9 cellular contexts compared by ENCODE assay signal in the genomic region with DNA sequence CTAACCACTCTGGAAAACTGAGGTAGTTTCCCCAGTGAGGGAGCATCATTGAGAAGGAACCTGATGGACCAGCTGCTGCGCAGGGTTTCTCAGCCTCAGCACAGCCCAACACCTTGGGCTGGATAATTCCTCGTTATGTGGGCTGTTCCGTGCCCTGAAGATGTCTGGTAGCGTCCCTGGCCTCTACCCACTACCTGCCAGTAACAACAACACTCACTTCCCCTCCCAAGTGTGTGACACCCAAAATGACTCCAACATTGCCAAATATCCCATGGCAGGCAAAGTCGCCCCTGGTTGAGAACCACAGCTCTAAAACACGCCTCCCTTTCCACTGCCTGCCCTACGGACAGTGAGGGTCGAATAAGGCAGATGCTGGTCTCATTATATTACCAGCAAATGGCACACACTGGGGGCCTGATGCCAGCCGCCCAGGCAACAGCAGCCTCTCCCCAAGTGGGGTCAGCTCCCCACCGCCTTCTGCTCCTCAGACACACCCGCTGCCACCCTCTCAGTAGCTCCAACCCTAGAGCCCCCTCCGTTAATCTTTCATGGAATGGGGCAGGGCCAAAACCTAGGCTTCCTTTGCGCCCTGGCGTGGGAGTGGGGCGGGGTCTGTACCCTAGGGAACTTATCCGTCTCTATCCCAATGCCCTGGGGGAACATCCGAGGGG. TPM values are rescaled to one million over a fixed set of nuclear protein-coding genes. Genes with fewer than 3 reads are reported as not detected.
DNase-seq lines count a peak whose midpoint lies in the region; ATAC-seq and TF ChIP-seq lines count a peak whose summit lies in the region.
"Had no signal": no experiment of that assay in that cellular context is flagged by ENCODE, and none has a peak within 500 bp of the region (broad histone marks: within the 10 kb centered on the region; RNA-seq: fewer than 3 reads in every experiment).

No MANE protein-coding gene starts in this region.

- DNase-seq in CD1c-positive myeloid dendritic cell (ENCODE audit: extremely low spot score): peak; percentile 60
- no peak for DNase-seq in central memory CD8-positive, alpha-beta T cell (ENCODE audit: low spot score in 2 of 2)
- no peak for DNase-seq in naive thymus-derived CD4-positive, alpha-beta T cell
- no peak for DNase-seq in NCI-H1436 (lab: John Stamatoyannopoulos, UW)
- no peak for DNase-seq in HEK293T (ENCODE audit: extremely low spot score)

- H4K20me1 ChIP-seq in Loucy (ENCODE audit: insufficient read depth, low read length, poor library complexity, severe bottlenecking): no peaks in the 10 kb centered on the region

- no peaks in the 10 kb centered on the region for H3K36me3 ChIP-seq in Loucy (ENCODE audit: insufficient read depth, low read length)
- no peaks in the 10 kb centered on the region for H3K36me3 ChIP-seq in naive thymus-derived CD4-positive, alpha-beta T cell (ENCODE audit: control insufficient read depth in 2 of 3, insufficient read depth in 3 of 3, low read length in 3 of 3)

- H3K27ac ChIP-seq in naive thymus-derived CD4-positive, alpha-beta T cell (ENCODE audit: low read depth, low read length): peak overlapping the region; percentile 73

- H2AFZ ChIP-seq in Loucy (ENCODE audit: low read length): no peak overlapping the region

- H3K79me2 ChIP-seq in Loucy (ENCODE audit: insufficient read depth, low read length): no peaks in the 10 kb centered on the region

- peak overlapping the region; percentile 54 for H3K9ac ChIP-seq in Loucy (ENCODE audit: low read depth, low read length, poor library complexity, severe bottlenecking)

- peak overlapping the region; percentile 81 for H3K4me3 ChIP-seq in Loucy (ENCODE audit: low read length, poor library complexity, severe bottlenecking)
- H3K4me3 ChIP-seq in naive thymus-derived CD4-positive, alpha-beta T cell (ENCODE audit: low read length): peak overlapping the region; percentile 62

- H3K27ac Mint-ChIP-seq in central memory CD8-positive, alpha-beta T cell (ENCODE audit: low read depth): peak overlapping the region; percentile 95
- peak overlapping the region in 7 of 9 donors; percentile 12 to 81 (median 58) for H3K27ac Mint-ChIP-seq in naive thymus-derived CD4-positive, alpha-beta T cell

- POLR2A ChIA-PET in naive thymus-derived CD4-positive, alpha-beta T cell (lab: Charles Lee): interaction anchor here (0.6 to 1.3 kb wide), 3 partner anchors 8 to 229 kb away, joined by 3 to 4 read pairs (median 4); no protein-coding TSS in a partner anchor
- POLR2A ChIA-PET in HEK293T (lab: Yijun Ruan, JAX): interaction anchor here (0.7 to 2.2 kb wide), 4 partner anchors 10 to 171 kb away, joined by 3 to 6 read pairs (median 4); no protein-coding TSS in a partner anchor

- peaks cover 14% of the 10 kb centered on the region for H3K36me3 Mint-ChIP-seq in central memory CD8-positive, alpha-beta T cell (ENCODE audit: insufficient read depth)
- peaks cover 0 to 7% (median 0%) of the 10 kb centered on the region in 5 donors for H3K36me3 Mint-ChIP-seq in naive thymus-derived CD4-positive, alpha-beta T cell

- TF ChIP-seq CTCF in Loucy (conservative IDR thresholded peaks at IDR 0.05; ENCODE audit: low read length): no peak

- CTCF ChIA-PET in naive thymus-derived CD4-positive, alpha-beta T cell (lab: Charles Lee): interaction anchor here (0.5 to 6.3 kb wide), 3 partner anchors 14 to 122 kb away, joined by 3 to 36 read pairs (median 9); partner anchors contain the start of gene AANAT
- CTCF ChIA-PET in HEK293T (lab: Yijun Ruan, JAX): interaction anchor here (0.5 to 1.3 kb wide), 5 partner anchors 34 to 190 kb away, joined by 3 to 5 read pairs (median 3); partner anchors contain the start of gene PRCD

- H3K9me3 ChIP-seq in Loucy (ENCODE audit: insufficient read depth, low read depth, low read length): no peaks in the 10 kb centered on the region
- H3K9me3 ChIP-seq in naive thymus-derived CD4-positive, alpha-beta T cell (ENCODE audit: control insufficient read depth in 2 of 3, low read length in 3 of 3): no peaks in the 10 kb centered on the region

- peaks cover 49% of the 10 kb centered on the region for H3K4me1 Mint-ChIP-seq in central memory CD8-positive, alpha-beta T cell
- H3K4me1 Mint-ChIP-seq in naive thymus-derived CD4-positive, alpha-beta T cell: peaks cover 17 to 63% (median 35%) of the 10 kb centered on the region in 7 donors

- H3K4me1 ChIP-seq in Loucy (ENCODE audit: insufficient read depth, low read length, poor library complexity, severe bottlenecking): peaks cover 28% of the 10 kb centered on the region
- H3K4me1 ChIP-seq in naive thymus-derived CD4-positive, alpha-beta T cell (ENCODE audit: control insufficient read depth in 2 of 2, insufficient read depth in 2 of 2, low read length in 2 of 2): peaks cover 18 to 49% of the 10 kb centered on the region in 2 donors

- peak overlapping the region; percentile 70 for H3K4me2 ChIP-seq in Loucy (ENCODE audit: low read depth, low read length, poor library complexity, severe bottlenecking)

- no peaks in the 10 kb centered on the region for H3F3A ChIP-seq in Loucy (ENCODE audit: low read depth)

- H3K9me3 Mint-ChIP-seq in central memory CD8-positive, alpha-beta T cell: no peaks in the 10 kb centered on the region
- H3K9me3 Mint-ChIP-seq in naive thymus-derived CD4-positive, alpha-beta T cell: no peaks in the 10 kb centered on the region

- peak overlapping the region; percentile 87 for H3K4me3 Mint-ChIP-seq in central memory CD8-positive, alpha-beta T cell
- peak overlapping the region; percentile 54 to 91 (median 83) for H3K4me3 Mint-ChIP-seq in naive thymus-derived CD4-positive, alpha-beta T cell

- intact Hi-C loops in naive thymus-derived CD4-positive, alpha-beta T cell (cut with micrococcal nuclease): loop anchor here (10.0 kb wide), 2 partner anchors 395 to 715 kb away; partner anchors contain the start of genes EXOC7 (in 1 of the 2) and UNK (in 1 of the 2)

- no peak for ATAC-seq in central memory CD8-positive, alpha-beta T cell (replicated peaks; ENCODE audit: extremely low read depth, poor library complexity, severe bottlenecking)
- no peak for ATAC-seq in naive thymus-derived CD4-positive, alpha-beta T cell
- ATAC-seq in HG02852 (IDR thresholded peaks at IDR 0.05; ENCODE audit: unreplicated experiment) (no peak), GM18873 (IDR thresholded peaks at IDR 0.05; ENCODE audit: low FRiP score, unreplicated experiment) (no peak)

- H3K27me3 ChIP-seq in Loucy (ENCODE audit: insufficient read depth, low read length, poor library complexity, severe bottlenecking): no peaks in the 10 kb centered on the region
- H3K27me3 ChIP-seq in naive thymus-derived CD4-positive, alpha-beta T cell (ENCODE audit: control insufficient read depth in 2 of 2, insufficient read depth in 2 of 2, low read length in 2 of 2): no peaks in the 10 kb centered on the region

- no peaks in the 10 kb centered on the region for H3K9me2 ChIP-seq in Loucy (replicated peaks; ENCODE audit: low read depth, low read length)

- H3K27me3 Mint-ChIP-seq in central memory CD8-positive, alpha-beta T cell: no peaks in the 10 kb centered on the region
- no peaks in the 10 kb centered on the region for H3K27me3 Mint-ChIP-seq in naive thymus-derived CD4-positive, alpha-beta T cell

TF ChIP-seq in HEK293T, 16 proteins besides CTCF, POLR2A, EP300 and RAD21:
- TF ChIP-seq SP1 (IDR thresholded peaks at IDR 0.05) (no peak), FOXM1 (IDR thresholded peaks at IDR 0.05; ENCODE audit: borderline replicate concordance) (no peak), HDGF (IDR thresholded peaks at IDR 0.05; ENCODE audit: borderline replicate concordance) (no peak), SUZ12 (IDR thresholded peaks at IDR 0.05) (no peak), PKNOX1 (IDR thresholded peaks at IDR 0.05) (no peak), ELF4 (IDR thresholded peaks at IDR 0.05) (no peak), TARDBP (IDR thresholded peaks at IDR 0.05) (no peak), L3MBTL2 (conservative IDR thresholded peaks at IDR 0.05) (no peak), ARNT (IDR thresholded peaks at IDR 0.05) (no peak), LEF1 (IDR thresholded peaks at IDR 0.05; ENCODE audit: borderline replicate concordance) (no peak)

RNA-seq across cellular contexts. Expression of gene RHBDF2, which starts 1.0 kb away (rescaled TPM):
- total RNA-seq in naive thymus-derived CD4-positive, alpha-beta T cell: 100 to 1,000 TPM in 1 of 5 experiments, 10 to 100 TPM in 4; 31.1 to 119 (median 35.4) TPM
- 1 to 10 TPM; 2.9 to 7.5 TPM for polyA plus RNA-seq in naive thymus-derived CD4-positive, alpha-beta T cell

RNA-seq across cellular contexts. Expression of gene AANAT, which starts 32.8 kb away (rescaled TPM):
- not detected for total RNA-seq in naive thymus-derived CD4-positive, alpha-beta T cell
- not detected for polyA plus RNA-seq in naive thymus-derived CD4-positive, alpha-beta T cell
- total RNA-seq: lung microvascular endothelial cell had no signal

RNA-seq across cellular contexts. Expression of gene CYGB, which starts 37.3 kb away (rescaled TPM):
- not detected for total RNA-seq in naive thymus-derived CD4-positive, alpha-beta T cell
- polyA plus RNA-seq in naive thymus-derived CD4-positive, alpha-beta T cell: under 1 TPM; 0.33 to 0.35 TPM

RNA-seq across cellular contexts. Expression of gene PRCD, which starts 39.6 kb away (rescaled TPM):
- not detected for total RNA-seq in naive thymus-derived CD4-positive, alpha-beta T cell
- polyA plus RNA-seq in naive thymus-derived CD4-positive, alpha-beta T cell: 1 to 10 TPM in 1 of 2 donors, not detected in 1; 1.3 TPM

RNA-seq across cellular contexts. Expression of gene UBE2O, which starts 47.3 kb away (rescaled TPM):
- total RNA-seq in naive thymus-derived CD4-positive, alpha-beta T cell: 10 to 100 TPM; 32.6 to 50.8 (median 41.6) TPM
- 10 to 100 TPM in 1 of 2 donors, 1 to 10 TPM in 1; 8.7 to 15.4 TPM for polyA plus RNA-seq in naive thymus-derived CD4-positive, alpha-beta T cell
